ENCODE assay signal across 8 cellular contexts in the genomic region with DNA sequence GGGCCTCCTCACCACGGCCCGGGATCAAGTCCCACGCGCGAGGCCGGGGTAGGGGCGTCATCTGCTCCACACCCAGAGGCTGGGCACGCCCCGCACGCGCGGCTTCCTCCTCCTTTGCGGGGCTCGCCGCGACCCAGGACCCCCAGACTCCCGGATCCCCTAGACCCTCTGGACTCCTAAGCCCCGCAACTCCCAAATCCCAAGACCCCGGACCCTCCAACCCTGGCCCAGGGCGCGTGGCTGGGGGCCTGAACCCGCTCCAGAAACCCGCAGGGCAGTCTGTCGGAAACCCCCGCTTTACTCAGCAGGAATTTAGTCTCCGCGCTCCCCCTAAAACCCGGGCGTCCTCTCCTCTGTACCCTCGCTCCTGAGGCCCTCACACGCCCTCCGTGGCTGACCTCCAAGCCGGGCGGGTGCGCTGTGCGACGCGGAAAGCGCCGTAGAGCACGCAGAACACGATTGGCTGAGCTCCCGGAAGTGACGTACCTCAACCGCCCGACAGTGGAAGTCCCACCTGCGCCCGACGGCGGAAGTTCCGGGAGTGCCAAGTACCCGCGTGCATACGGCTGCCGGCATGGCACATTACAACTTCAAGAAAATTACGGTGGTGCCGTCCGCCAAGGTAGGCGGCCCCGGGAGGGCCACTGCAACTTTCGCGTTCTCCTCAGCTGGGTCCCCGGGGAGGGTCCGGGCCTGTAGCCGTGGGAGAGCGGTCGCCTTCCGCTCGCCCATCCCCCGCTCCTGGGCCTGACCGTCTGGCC. TPM values are rescaled to one million over a fixed set of nuclear protein-coding genes. Genes with fewer than 3 reads are reported as not detected.
DNase-seq lines count a peak whose midpoint lies in the region; FAIRE-seq and TF ChIP-seq lines count a peak whose summit lies in the region.

TSS of gene GTPBP4 (plus strand) at position 529 of the 761 bp plus-strand sequence. CDS start at position 575, 46 bp downstream.

- H3K27me3 ChIP-seq in MM.1S (replicated peaks; ENCODE audit: insufficient read depth, low read length) (no peaks in the 10 kb centered on the region), SJSA1 (replicated peaks) (no peaks in the 10 kb centered on the region), neuronal stem cell (ENCODE audit: control insufficient read depth in 3 of 3, insufficient read depth in 3 of 3, low read depth in 1 of 3, low read length in 3 of 3) (no peaks in the 10 kb centered on the region)

- H3K4me1 ChIP-seq in MM.1S (ENCODE audit: low read length) (peaks cover 8% of the 10 kb centered on the region; the same call in 1 of the 2 replicates), SJSA1 (replicated peaks) (peaks cover 46% of the 10 kb centered on the region), neuronal stem cell (ENCODE audit: control insufficient read depth in 2 of 2, insufficient read depth in 1 of 2, low read depth in 1 of 2, low read length in 2 of 2) (peaks cover 7 to 12% of the 10 kb centered on the region in 2 donors)

- H3K9me3 ChIP-seq in MM.1S (replicated peaks; ENCODE audit: insufficient read depth, low read length) (no peaks in the 10 kb centered on the region), SJSA1 (replicated peaks) (no peaks in the 10 kb centered on the region), neuronal stem cell (replicated peaks in 1 of 2; ENCODE audit: control insufficient read depth in 2 of 2, insufficient read depth in 1 of 2, low read depth in 1 of 2, low read length in 2 of 2) (no peaks in the 10 kb centered on the region)

- no peaks in the 10 kb centered on the region for H3K9me2 ChIP-seq in MM.1S (replicated peaks; ENCODE audit: insufficient read depth, low read length)

- no peak within 1 kb of the TSS for H2BK120ac ChIP-seq in neuronal stem cell (ENCODE audit: low read depth, low read length)

- peak within 1 kb of the TSS; percentile 50 for H3K14ac ChIP-seq in neuronal stem cell (ENCODE audit: low read length)

- peak within 1 kb of the TSS; percentile 97 for H3K18ac ChIP-seq in neuronal stem cell (ENCODE audit: low read length)

- peaks cover 4% of the 10 kb centered on the region; the same call in 1 of the 2 replicates for H4K20me1 ChIP-seq in MM.1S (ENCODE audit: insufficient read depth, low read length)

- H2AFZ ChIP-seq in MM.1S (ENCODE audit: low read length) (peak within 1 kb of the TSS; percentile 92), neuronal stem cell (ENCODE audit: low read length) (peak within 1 kb of the TSS; percentile 88)

- H4K91ac ChIP-seq in neuronal stem cell (ENCODE audit: low read depth, low read length, poor library complexity), result no peak within 1 kb of the TSS

- H3K79me2 ChIP-seq in MM.1S (ENCODE audit: low read length), result peaks cover 56% of the 10 kb centered on the region

- no peak for FAIRE-seq in frontal cortex (lab: Jason Lieb, UNC)

- peaks cover 8% of the 10 kb centered on the region for H3K36me3 ChIP-seq in MM.1S (replicated peaks; ENCODE audit: insufficient read depth, low read length)
- peaks cover 64% of the 10 kb centered on the region for H3K36me3 ChIP-seq in SJSA1
- H3K36me3 ChIP-seq in neuronal stem cell (replicated peaks in 1 of 2; ENCODE audit: control insufficient read depth in 2 of 2, insufficient read depth in 2 of 2, low read length in 2 of 2), result peaks cover 4 to 30% of the 10 kb centered on the region in 2 donors

- H4K8ac ChIP-seq in neuronal stem cell (ENCODE audit: low read depth, low read length), result no peak within 1 kb of the TSS

- H3K23ac ChIP-seq in neuronal stem cell (ENCODE audit: low read depth, low read length, poor library complexity), result peak within 1 kb of the TSS; percentile 87

- peak within 1 kb of the TSS; percentile 100 for H3K4me3 ChIP-seq in MM.1S (ENCODE audit: low read length)
- H3K4me3 ChIP-seq in SJSA1, result peak within 1 kb of the TSS; percentile 93
- H3K4me3 ChIP-seq in neuronal stem cell (ENCODE audit: low read length in 2 of 2), result peak within 1 kb of the TSS; percentile 92 to 99

- H3K27ac ChIP-seq in MM.1S (ENCODE audit: low read length) (peak within 1 kb of the TSS; percentile 42), SJSA1 (peak within 1 kb of the TSS; percentile 99), neuronal stem cell (replicated peaks; ENCODE audit: low read length) (no peak within 1 kb of the TSS)

- DNase-seq in GM03348 (ENCODE audit: low spot score) (peak; percentile 98), HCEC 1CT (peak; percentile 97), MM.1S (peak; percentile 99), SJSA1 (ENCODE audit: low read depth in 1 of 2, low spot score in 2 of 2) (peak; percentile 92 to 98), frontal cortex (ENCODE audit: low spot score in 2 of 2) (peak; percentile 97 to 100), neuronal stem cell (ENCODE audit: low spot score) (peak; percentile 92)
- DNase-seq in activated naive CD4-positive, alpha-beta T cell treated with Interleukin-2 at 50 U/mL for 16 hours, result peak; percentile 98

- H3K9ac ChIP-seq in MM.1S (ENCODE audit: low read length) (peak within 1 kb of the TSS; percentile 96), neuronal stem cell (ENCODE audit: low read depth, low read length, poor library complexity) (peak within 1 kb of the TSS; percentile 96)

- no peak within 1 kb of the TSS for H3K4ac ChIP-seq in neuronal stem cell (ENCODE audit: low read length)

- H3K4me2 ChIP-seq in MM.1S (ENCODE audit: low read depth, low read length) (peak within 1 kb of the TSS; percentile 99), neuronal stem cell (ENCODE audit: insufficient read depth, low read length, poor library complexity, severe bottlenecking) (peak within 1 kb of the TSS; percentile 90)

- no peaks in the 10 kb centered on the region for H3F3A ChIP-seq in MM.1S (ENCODE audit: insufficient read depth, low read length)

- H2BK12ac ChIP-seq in neuronal stem cell (ENCODE audit: low read length), result no peak within 1 kb of the TSS

- peaks cover 5% of the 10 kb centered on the region for H3K79me1 ChIP-seq in neuronal stem cell (ENCODE audit: low read depth, low read length)

- peak within 1 kb of the TSS; percentile 18 for H2BK15ac ChIP-seq in neuronal stem cell (ENCODE audit: low read length)

- WGBS in neuronal stem cell (ENCODE audit: extremely low coverage in 2 of 2, insufficient read length in 2 of 2, insufficient replicate concordance in 1 of 2), 2 donors, result no CpG with 5 or more reads among the region's 71 CpGs

- peak; percentile 51 for TF ChIP-seq CTCF in MM.1S (IDR thresholded peaks at IDR 0.05; ENCODE audit: low read length)
- TF ChIP-seq CTCF in subcutaneous adipose tissue (IDR thresholded peaks at IDR 0.05; ENCODE audit: low read depth), result no peak

- H2BK5ac ChIP-seq in neuronal stem cell (ENCODE audit: low read length), result peak within 1 kb of the TSS; percentile 87

- peak within 1 kb of the TSS; percentile 82 for H2AK5ac ChIP-seq in neuronal stem cell (ENCODE audit: low read depth, low read length)

RNA-seq across cellular contexts. Expression of gene GTPBP4, which starts in this region (rescaled TPM):
- total RNA-seq in SJSA1 (2014; rRNA removed; shearing (Covaris generic)), result 77.6 and 87.4 TPM in 2 replicates
- total RNA-seq in frontal cortex (21.6 TPM), subcutaneous adipose tissue (10 to 100 TPM; 26.3 to 31.9 (median 29.6) TPM)
- 29.3 TPM for polyA plus RNA-seq in neuronal stem cell (2013, experiment 1 of 2)
- 27.7 TPM for polyA plus RNA-seq in neuronal stem cell (2013, experiment 2 of 2)
